ENCODE assay signal across 16 cellular contexts in the genomic region with DNA sequence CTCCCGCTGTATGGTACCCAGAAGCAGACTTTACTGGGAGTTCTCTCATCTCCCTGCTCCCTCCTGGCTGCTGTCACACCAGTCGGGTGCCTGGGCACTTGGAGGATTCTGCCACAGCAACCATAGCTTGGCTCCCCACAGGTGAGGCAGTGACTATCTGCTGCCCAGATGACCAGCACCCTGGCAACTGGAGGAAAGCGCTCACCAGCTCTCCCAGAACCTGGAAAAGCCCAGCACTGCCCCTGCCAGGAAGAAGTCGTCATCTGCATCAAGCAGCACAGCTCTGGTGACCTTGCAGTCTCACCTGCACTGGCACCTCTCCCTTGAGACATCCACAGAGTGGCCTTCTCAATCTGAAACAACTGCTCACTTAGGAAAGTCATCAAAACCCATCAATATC. TPM values are rescaled to one million over a fixed set of nuclear protein-coding genes. Genes with fewer than 3 reads are reported as not detected.
DNase-seq lines count a peak whose midpoint lies in the region; FAIRE-seq and TF ChIP-seq lines count a peak whose summit lies in the region.
"Had no signal": no experiment of that assay in that cellular context is flagged by ENCODE, and none has a peak within 500 bp of the region (broad histone marks: within the 10 kb centered on the region; RNA-seq: fewer than 3 reads in every experiment).

No MANE protein-coding gene starts in this region.

- H3K27ac Mint-ChIP-seq in type B pancreatic cell, result no peak overlapping the region
- H3K27ac Mint-ChIP-seq: activated B cell treated with CpG ODN at 0.5 μM for 24 hours had no signal

- FAIRE-seq in H1 (lab: Jason Lieb, UNC), result no peak
- FAIRE-seq: A549, colon, frontal cortex had no signal

- no peak overlapping the region for H2AK5ac ChIP-seq in H1 (ENCODE audit: low read depth, low read length)

- H4K8ac ChIP-seq in H1 (ENCODE audit: extremely low read depth, insufficient read depth, low read length), result no peak overlapping the region

- TF ChIP-seq RAD21 in H1 (IDR thresholded peaks at IDR 0.05 in 1 of 2, conservative IDR thresholded peaks at IDR 0.05 in 1 of 2; ENCODE audit: low read depth in 2 of 2, low read length in 2 of 2), result peak; percentile 48 to 60

- H3K4me1 ChIP-seq in H1 (replicated peaks in 1 of 4; ENCODE audit: control insufficient read depth in 3 of 4, insufficient read depth in 4 of 4, low read length in 3 of 4) (peaks cover 0 to 4% (median 1%) of the 10 kb centered on the region in 4 experiments; a peak in 3 of 7 replicates), skeletal muscle satellite cell (ENCODE audit: control insufficient read depth, insufficient read depth, low read length) (peaks cover 51% of the 10 kb centered on the region)
- H3K4me1 ChIP-seq: A549, prostate gland had no signal

- H3K79me2 ChIP-seq in H1 (ENCODE audit: control insufficient read depth in 1 of 2, insufficient read depth in 2 of 2, low read length in 2 of 2), result no peaks in the 10 kb centered on the region

- no peak overlapping the region for H3K27ac ChIP-seq in H1 (ENCODE audit: low read depth, low read length)
- H3K27ac ChIP-seq: A549 had no signal

- H2AFZ ChIP-seq in H1 (ENCODE audit: low read length), result no peak overlapping the region

- H3K56ac ChIP-seq in H1 (replicated peaks; ENCODE audit: insufficient read length, low read depth, low read length), result no peak overlapping the region

- H3K4ac ChIP-seq in H1 (replicated peaks; ENCODE audit: insufficient read length, low read depth, low read length), result peak overlapping the region; percentile 35

- peak; percentile 17 for DNase-seq in DMS79 treated with DMSO at 0.1 percent for 48 hours (lab: John Stamatoyannopoulos, UW)
- DNase-seq in DMS79 (lab: John Stamatoyannopoulos, UW), result no peak
- peak; percentile 37 for DNase-seq in NCI-H460 (ENCODE audit: extremely low read depth, low read depth)
- DNase-seq in H1 (ENCODE audit: low read depth in 1 of 2, low spot score in 2 of 2), result no peak
- DNase-seq in type B pancreatic cell (ENCODE audit: extremely low spot score, unreplicated experiment), result no peak
- DNase-seq in stimulated activated CD4-positive, alpha-beta T cell treated with anti-CD3 and anti-CD28 coated beads, Interleukin-15, amount 100 ng/mL, for 24 hours, result no peak
- DNase-seq in NCI-H2196 (lab: John Stamatoyannopoulos, UW; ENCODE audit: unreplicated experiment), result no peak
- DNase-seq: activated B cell treated with CpG ODN at 0.5 μM for 24 hours; activated effector memory CD4-positive, alpha-beta T cell treated with anti-CD3 and anti-CD28 coated beads, Interleukin-2, amount 50 U/mL, for 16 hours; mesendoderm; RPMI8226 had no signal

- POLR2A ChIA-PET in H1 (lab: Charles Lee; ENCODE audit: partially characterized antibody), result interaction anchor here (0.5 kb wide), 1 partner anchor 388 kb away, joined by 4 read pairs; no protein-coding TSS in a partner anchor

- H3K23me2 ChIP-seq in H1 (ENCODE audit: low read depth, low read length), result no peaks in the 10 kb centered on the region

- H3K9me3 Mint-ChIP-seq in type B pancreatic cell, result no peaks in the 10 kb centered on the region
- H3K9me3 Mint-ChIP-seq: activated B cell treated with CpG ODN at 0.5 μM for 24 hours had no signal

- H3K9ac ChIP-seq in H1 (replicated peaks in 1 of 4; ENCODE audit: extremely low read depth in 1 of 4, low read depth in 3 of 4, low read length in 3 of 4), result no peak overlapping the region
- no peak overlapping the region for H3K9ac ChIP-seq in skeletal muscle satellite cell (ENCODE audit: low read depth, low read length)

- no peak overlapping the region for H3K4me3 Mint-ChIP-seq in type B pancreatic cell
- H3K4me3 Mint-ChIP-seq: activated B cell treated with CpG ODN at 0.5 μM for 24 hours had no signal

- no peak overlapping the region for H3K4me2 ChIP-seq in H1 (ENCODE audit: insufficient read depth in 1 of 2, low read depth in 2 of 2, low read length in 2 of 2)
- H3K4me2 ChIP-seq in skeletal muscle satellite cell (ENCODE audit: low read length), result peak overlapping the region; percentile 46
- H3K4me2 ChIP-seq: A549 had no signal

- TF ChIP-seq POLR2A in H1 (IDR thresholded peaks at IDR 0.05; ENCODE audit: control extremely low read depth in 1 of 2, low read depth in 2 of 2, low read length in 2 of 2), result no peak

- TF ChIP-seq CTCF in H1 (IDR thresholded peaks at IDR 0.05; ENCODE audit: control extremely low read depth in 1 of 3, insufficient read depth in 1 of 3, low read depth in 1 of 3, low read length in 3 of 3), result peak; percentile 10 to 41 (median 37); a peak in 2 of 4 replicates
- no peak for TF ChIP-seq CTCF in type B pancreatic cell (conservative IDR thresholded peaks at IDR 0.05)

- peaks cover 18% of the 10 kb centered on the region for H3K27me3 Mint-ChIP-seq in type B pancreatic cell

- WGBS in H1 (ENCODE audit: extremely low coverage in 1 of 2, insufficient coverage in 1 of 2, insufficient read length in 1 of 2, insufficient replicate concordance in 2 of 2, low coverage in 1 of 2, low lambda C conversion rate in 2 of 2, missing lambda C conversion rate in 1 of 2), 2 experiments, result 80% methylated on average over 4 of the region's 4 CpGs; no CpG with 5 or more reads in 1 of the 2 experiments

- no peak overlapping the region for H2BK5ac ChIP-seq in H1 (ENCODE audit: low read depth, low read length)

- H4K5ac ChIP-seq in H1 (ENCODE audit: insufficient read length, low read depth, low read length), result no peak overlapping the region

- no peak overlapping the region for H4K91ac ChIP-seq in H1 (replicated peaks; ENCODE audit: insufficient read length, low read length)

- H3K14ac ChIP-seq in H1 (ENCODE audit: insufficient read length), result no peak overlapping the region

- H3K9me3 ChIP-seq in H1 (ENCODE audit: insufficient read depth in 2 of 2, low read depth in 1 of 2, low read length in 1 of 2) (no peaks in the 10 kb centered on the region), skeletal muscle satellite cell (replicated peaks; ENCODE audit: low read length) (no peaks in the 10 kb centered on the region)
- H3K9me3 ChIP-seq: A549, prostate gland had no signal

- peaks cover 0 to 1% (median 0%) of the 10 kb centered on the region in 4 experiments; a peak in 1 of 7 replicates for H3K27me3 ChIP-seq in H1 (replicated peaks in 1 of 4; ENCODE audit: control insufficient read depth in 3 of 4, extremely low read depth in 1 of 4, insufficient read depth in 3 of 4, low read length in 3 of 4)
- no peaks in the 10 kb centered on the region for H3K27me3 ChIP-seq in skeletal muscle satellite cell (ENCODE audit: control insufficient read depth, insufficient read depth, low read length)

- CTCF ChIA-PET in H1 (lab: Charles Lee; ENCODE audit: partially characterized antibody), result interaction anchor here (0.6 to 2.4 kb wide), 12 partner anchors 8 to 481 kb away, joined by 3 to 11 read pairs (median 3); no protein-coding TSS in a partner anchor

- H3K79me1 ChIP-seq in H1 (ENCODE audit: low read depth, low read length), result no peaks in the 10 kb centered on the region

- H3K36me3 ChIP-seq in H1 (ENCODE audit: control insufficient read depth in 2 of 4, insufficient read depth in 4 of 4, low read length in 3 of 4) (no peaks in the 10 kb centered on the region), skeletal muscle satellite cell (ENCODE audit: insufficient read depth, low read length) (no peaks in the 10 kb centered on the region)
- H3K36me3 ChIP-seq: prostate gland had no signal

- no peaks in the 10 kb centered on the region for H3K36me3 Mint-ChIP-seq in type B pancreatic cell

- TF ChIP-seq EP300 in H1 (IDR thresholded peaks at IDR 0.05; ENCODE audit: borderline replicate concordance in 1 of 2, low read depth in 2 of 2, low read length in 2 of 2), result no peak

- peak overlapping the region; percentile 88; the same call in 1 of the 2 replicates for H2BK15ac ChIP-seq in H1 (ENCODE audit: low read length)

- peak overlapping the region; percentile 60; the same call in 1 of the 2 replicates for H2BK12ac ChIP-seq in H1 (ENCODE audit: low read depth, low read length)

- no peak overlapping the region for H2BK120ac ChIP-seq in H1 (replicated peaks; ENCODE audit: low read depth, low read length)

- peaks cover 6% of the 10 kb centered on the region for H3K4me1 Mint-ChIP-seq in type B pancreatic cell (ENCODE audit: unreplicated experiment)
- H3K4me1 Mint-ChIP-seq: activated B cell treated with CpG ODN at 0.5 μM for 24 hours had no signal

- no peak overlapping the region for H3K18ac ChIP-seq in H1 (ENCODE audit: extremely low read depth, low read length)

- peaks cover 0 to 2% of the 10 kb centered on the region in 2 experiments for H4K20me1 ChIP-seq in H1 (replicated peaks in 1 of 2; ENCODE audit: control insufficient read depth in 1 of 2, insufficient read depth in 2 of 2, low read length in 2 of 2)

- H3K4me3 ChIP-seq in H1 (ENCODE audit: extremely low read depth in 1 of 4, insufficient read depth in 2 of 4, low read depth in 3 of 4, low read length in 4 of 4) (no peak overlapping the region), skeletal muscle satellite cell (ENCODE audit: low read length) (no peak overlapping the region)
- H3K4me3 ChIP-seq: A549, prostate gland had no signal

- H2BK20ac ChIP-seq in H1 (ENCODE audit: low read length), result no peak overlapping the region

- H3K23ac ChIP-seq in H1 (ENCODE audit: insufficient read length), result no peak overlapping the region

RNA-seq across cellular contexts. Expression of a gene that starts 31.9 kb away (rescaled TPM):
- 13.0 and 14.8 TPM in 2 replicates for total RNA-seq in NCI-H460 (2014; rRNA removed; shearing (Covaris generic))
- polyA plus RNA-seq in NCI-H460 (2014; cell fraction: nucleus; rRNA removed), result 15.7 and 23.2 TPM in 2 replicates
- total RNA-seq in H1 (2021; fragmentation: NEBNext Ultra II Directional; extraction: Animal tissue kit (Norgen Biotek cat#: 25700)), result 34.2 and 36.2 TPM in 2 replicates
- 5.9 and 9.7 TPM in 2 replicates for polyA plus RNA-seq in H1 (2011; rRNA removed)
- polyA plus RNA-seq in H1 (2011; cell fraction: cytosol; rRNA removed), result 12.7 TPM
- 7.4 TPM for polyA plus RNA-seq in H1 (2011; cell fraction: nucleus; rRNA removed)
- 10.3 to 24.7 TPM (median 12.4 TPM) in 4 replicates for polyA plus RNA-seq in H1 (2012, experiment 1 of 2)
- polyA plus RNA-seq in H1 (2012, experiment 2 of 2), result 1.7 TPM
- 17.5 TPM for polyA plus RNA-seq in H1 (2013, experiment 1 of 2)
- polyA plus RNA-seq in H1 (2013, experiment 2 of 2), result 17.9 TPM
- polyA minus RNA-seq in H1 (2011; rRNA and poly(A)+ RNA removed), result 25.4 and 40.7 TPM in 2 replicates
- polyA minus RNA-seq in H1 (2011; cell fraction: cytosol; rRNA and poly(A)+ RNA removed), result 12.0 TPM
- polyA minus RNA-seq in H1 (2011; cell fraction: nucleus; rRNA and poly(A)+ RNA removed), result 33.7 TPM
- total RNA-seq in skeletal muscle satellite cell (2012; rRNA removed), result 0.22 and 0.25 TPM in 2 replicates
- total RNA-seq in type B pancreatic cell (ENCODE audit: low replicate concordance), result 19.4 and 42.2 TPM in 2 replicates

RNA-seq across cellular contexts. Expression of a gene that starts 48.3 kb away (rescaled TPM):
- 2.0 and 2.4 TPM in 2 replicates for total RNA-seq in NCI-H460 (2014; rRNA removed; shearing (Covaris generic))
- 1.2 and 1.9 TPM in 2 replicates for polyA plus RNA-seq in NCI-H460 (2014; cell fraction: nucleus; rRNA removed)
- 3.5 and 4.2 TPM in 2 replicates for total RNA-seq in H1 (2021; fragmentation: NEBNext Ultra II Directional; extraction: Animal tissue kit (Norgen Biotek cat#: 25700))
- polyA plus RNA-seq in H1 (2011; rRNA removed), result 0.88 and 1.1 TPM in 2 replicates
- 0.57 TPM for polyA plus RNA-seq in H1 (2011; cell fraction: cytosol; rRNA removed)
- polyA plus RNA-seq in H1 (2011; cell fraction: nucleus; rRNA removed), result 1.3 TPM
- 1.9 to 2.1 TPM (median 2.0 TPM) in 4 replicates for polyA plus RNA-seq in H1 (2012, experiment 1 of 2)
- polyA plus RNA-seq in H1 (2012, experiment 2 of 2), result 2.2 TPM
- 5.7 TPM for polyA plus RNA-seq in H1 (2013, experiment 1 of 2)
- polyA plus RNA-seq in H1 (2013, experiment 2 of 2), result 6.3 TPM
- 1.2 and 1.7 TPM in 2 replicates for polyA minus RNA-seq in H1 (2011; rRNA and poly(A)+ RNA removed)
- not detected for polyA minus RNA-seq in H1 (2011; cell fraction: cytosol; rRNA and poly(A)+ RNA removed)
- polyA minus RNA-seq in H1 (2011; cell fraction: nucleus; rRNA and poly(A)+ RNA removed), result 1.4 TPM
- total RNA-seq in skeletal muscle satellite cell (2012; rRNA removed), result 38.5 and 46.3 TPM in 2 replicates
- total RNA-seq in type B pancreatic cell (ENCODE audit: low replicate concordance), result 1.9 and 14.1 TPM in 2 replicates
- total RNA-seq: activated B cell treated with CpG ODN at 0.5 μM for 24 hours had no signal

Comparison
In these comparisons a context has a peak if more than half of its experiments do, and no peak if none do; other contexts are left out.
1. DNase-seq: peak in DMS79 treated with DMSO at 0.1 percent for 48 hours (single experiment) and NCI-H460 (single experiment); none in DMS79 (single experiment), H1 (0 of 2), type B pancreatic cell (single experiment), stimulated activated CD4-positive, alpha-beta T cell treated with anti-CD3 and anti-CD28 coated beads, Interleukin-15, amount 100 ng/mL, for 24 hours (single experiment) and NCI-H2196 (single experiment).